In genomic region chr2:217947341-217948316, GRCh38 we compare ENCODE assay signal across 2 cellular contexts.
TF ChIP-seq lines count a peak whose summit lies in the region.

No MANE protein-coding gene starts in this region.

TF ChIP-seq in IMR-90, 13 proteins besides CTCF, POLR2A, EP300 and RAD21:
- TF ChIP-seq MXI1 (IDR thresholded peaks at IDR 0.05; ENCODE audit: borderline replicate concordance, low read depth, low read length) (no peak), FOS (IDR thresholded peaks at IDR 0.05; ENCODE audit: low read depth, low read length) (no peak), BHLHE40 (IDR thresholded peaks at IDR 0.05; ENCODE audit: low read depth, low read length) (no peak)

TF ChIP-seq in H1, 55 proteins besides CTCF, POLR2A, EP300 and RAD21:
- TF ChIP-seq SIN3A (conservative IDR thresholded peaks at IDR 0.05 in 1 of 2, IDR thresholded peaks at IDR 0.05 in 1 of 2; ENCODE audit: low read depth in 1 of 2, low read length in 2 of 2) (no peak), SIRT6 (IDR thresholded peaks at IDR 0.05; ENCODE audit: low read length) (no peak), SAP30 (IDR thresholded peaks at IDR 0.05; ENCODE audit: insufficient read depth, insufficient replicate concordance, low read length) (no peak), SP4 (IDR thresholded peaks at IDR 0.05; ENCODE audit: low read length) (no peak), KDM4A (IDR thresholded peaks at IDR 0.05; ENCODE audit: low read depth, low read length, severe bottlenecking) (no peak), TBP (IDR thresholded peaks at IDR 0.05; ENCODE audit: low read depth, low read length) (peak; percentile 38; the same call in 1 of the 2 replicates), NRF1 (IDR thresholded peaks at IDR 0.05; ENCODE audit: low read depth, low read length) (no peak), MAX (IDR thresholded peaks at IDR 0.05) (no peak), SUZ12 (IDR thresholded peaks at IDR 0.05; ENCODE audit: low read length) (no peak), CEBPB (IDR thresholded peaks at IDR 0.05; ENCODE audit: low read depth, low read length) (no peak), TEAD4 (IDR thresholded peaks at IDR 0.05; ENCODE audit: low read depth, low read length) (peak; percentile 77; the same call in 1 of the 2 replicates)
